Comparison of ENCODE assay signal across 1 cellular context in the genomic region with DNA sequence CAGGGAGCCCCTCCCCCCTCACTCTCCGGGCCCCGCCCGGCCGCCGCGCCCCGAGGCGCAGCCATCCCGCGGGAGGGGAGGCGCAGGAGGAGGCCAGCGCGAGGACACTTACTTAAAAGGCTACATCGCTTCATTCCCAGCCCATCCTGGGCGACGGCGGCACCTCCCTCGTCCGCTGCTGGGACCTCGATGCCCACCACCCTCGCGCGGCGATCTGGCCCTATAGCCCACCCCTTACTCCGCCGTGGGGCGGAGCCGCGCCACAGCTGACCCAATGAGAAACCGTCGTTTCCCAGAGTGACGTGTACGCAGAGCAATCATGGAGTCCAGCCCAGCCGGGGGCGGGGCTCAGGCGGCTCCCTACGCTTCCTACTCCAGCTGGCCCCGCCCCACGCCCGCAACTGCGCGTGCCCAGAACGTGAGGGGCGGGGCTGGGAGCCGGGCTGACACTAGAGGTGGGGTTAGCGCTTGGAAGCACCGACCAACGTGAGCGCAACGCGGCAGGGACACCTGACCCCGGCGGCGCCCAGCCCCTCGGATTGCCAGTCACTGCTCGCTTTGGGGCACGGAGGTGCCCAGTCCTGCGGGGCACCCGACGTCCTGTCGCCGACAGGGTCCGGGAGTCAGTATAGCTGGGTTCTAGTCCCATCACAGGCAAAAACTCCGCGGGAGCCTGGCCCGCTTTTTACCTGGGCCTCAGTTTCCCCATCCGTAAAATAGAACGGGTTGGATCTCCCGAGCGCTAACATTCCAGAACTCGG.
A peak's percentile ranks its signal among the peaks of the same experiment; 100 is the strongest.
TF ChIP-seq lines count a peak whose summit lies in the region.

A gene (minus strand): TSS at position 222 of the 761 bp plus-strand sequence. CDS start 16,165 bp downstream, outside the sequence.

TF ChIP-seq in neural cell, 6 proteins besides CTCF, POLR2A, EP300 and RAD21 (continued from another document):
- TF ChIP-seq, protein P1, sequence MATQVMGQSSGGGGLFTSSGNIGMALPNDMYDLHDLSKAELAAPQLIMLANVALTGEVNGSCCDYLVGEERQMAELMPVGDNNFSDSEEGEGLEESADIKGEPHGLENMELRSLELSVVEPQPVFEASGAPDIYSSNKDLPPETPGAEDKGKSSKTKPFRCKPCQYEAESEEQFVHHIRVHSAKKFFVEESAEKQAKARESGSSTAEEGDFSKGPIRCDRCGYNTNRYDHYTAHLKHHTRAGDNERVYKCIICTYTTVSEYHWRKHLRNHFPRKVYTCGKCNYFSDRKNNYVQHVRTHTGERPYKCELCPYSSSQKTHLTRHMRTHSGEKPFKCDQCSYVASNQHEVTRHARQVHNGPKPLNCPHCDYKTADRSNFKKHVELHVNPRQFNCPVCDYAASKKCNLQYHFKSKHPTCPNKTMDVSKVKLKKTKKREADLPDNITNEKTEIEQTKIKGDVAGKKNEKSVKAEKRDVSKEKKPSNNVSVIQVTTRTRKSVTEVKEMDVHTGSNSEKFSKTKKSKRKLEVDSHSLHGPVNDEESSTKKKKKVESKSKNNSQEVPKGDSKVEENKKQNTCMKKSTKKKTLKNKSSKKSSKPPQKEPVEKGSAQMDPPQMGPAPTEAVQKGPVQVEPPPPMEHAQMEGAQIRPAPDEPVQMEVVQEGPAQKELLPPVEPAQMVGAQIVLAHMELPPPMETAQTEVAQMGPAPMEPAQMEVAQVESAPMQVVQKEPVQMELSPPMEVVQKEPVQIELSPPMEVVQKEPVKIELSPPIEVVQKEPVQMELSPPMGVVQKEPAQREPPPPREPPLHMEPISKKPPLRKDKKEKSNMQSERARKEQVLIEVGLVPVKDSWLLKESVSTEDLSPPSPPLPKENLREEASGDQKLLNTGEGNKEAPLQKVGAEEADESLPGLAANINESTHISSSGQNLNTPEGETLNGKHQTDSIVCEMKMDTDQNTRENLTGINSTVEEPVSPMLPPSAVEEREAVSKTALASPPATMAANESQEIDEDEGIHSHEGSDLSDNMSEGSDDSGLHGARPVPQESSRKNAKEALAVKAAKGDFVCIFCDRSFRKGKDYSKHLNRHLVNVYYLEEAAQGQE (IDR thresholded peaks at IDR 0.05; ENCODE audit: borderline replicate concordance), result no peak
- peak; percentile 63 for TF ChIP-seq TAF1 (IDR thresholded peaks at IDR 0.05; ENCODE audit: low read depth)
- TF ChIP-seq MXI1 (conservative IDR thresholded peaks at IDR 0.05; ENCODE audit: poor library complexity, severe bottlenecking), result peak; percentile 45
